ENCODE assay signal across 9 cellular contexts in genomic region chr10:80206277-80206655, GRCh38. TPM values are rescaled to one million over a fixed set of nuclear protein-coding genes. Genes with fewer than 3 reads are reported as not detected.
DNase-seq lines count a peak whose midpoint lies in the region; ATAC-seq and TF ChIP-seq lines count a peak whose summit lies in the region.
"Had no signal": no experiment of that assay in that cellular context is flagged by ENCODE, and none has a peak within 500 bp of the region (broad histone marks: within the 10 kb centered on the region; RNA-seq: fewer than 3 reads in every experiment).

No MANE protein-coding gene starts in this region.

- H3K36me3 Mint-ChIP-seq in T-helper 17 cell (ENCODE audit: low read depth), result peaks cover 5% of the 10 kb centered on the region

- H3K36me3 ChIP-seq in GM23248 (ENCODE audit: low read depth) (no peaks in the 10 kb centered on the region), gastroesophageal sphincter (no peaks in the 10 kb centered on the region), skeletal muscle tissue (ENCODE audit: control insufficient read depth in 3 of 3, insufficient read depth in 3 of 3, low read length in 3 of 3) (no peaks in the 10 kb centered on the region), mucosa of descending colon (ENCODE audit: low read depth) (peaks cover 4% of the 10 kb centered on the region)

- WGBS in GM23248 (ENCODE audit: low coverage in 1 of 2, low lambda C conversion rate in 2 of 2, missing lambda C conversion rate in 2 of 2), 2 experiments, result 92 to 93% methylated on average over 3 of the region's 3 CpGs
- WGBS in gastroesophageal sphincter (ENCODE audit: low coverage in 1 of 2), 2 donors, result 85 to 89% methylated on average over 3 of the region's 3 CpGs

- DNase-seq in GM23248 (no peak), T-helper 17 cell (no peak), NCI-H2107 (lab: John Stamatoyannopoulos, UW) (no peak), NCI-H2196 (lab: John Stamatoyannopoulos, UW; ENCODE audit: unreplicated experiment) (no peak), mucosa of descending colon (no peak)
- DNase-seq: NCI-H526 treated with DMSO at 0.1 percent for 48 hours had no signal

- peak overlapping the region; percentile 96 for H3K27ac Mint-ChIP-seq in T-helper 17 cell

- in situ Hi-C loops in GM23248 (cut with MboI), result no loop called here

- H3K4me3 ChIP-seq in GM23248, result peak overlapping the region; percentile 83
- peak overlapping the region in 1 of 2 donors; percentile 99 for H3K4me3 ChIP-seq in gastroesophageal sphincter
- H3K4me3 ChIP-seq in skeletal muscle tissue (ENCODE audit: low read length in 3 of 3), result peak overlapping the region in 1 of 3 donors; percentile 86
- no peak overlapping the region for H3K4me3 ChIP-seq in mucosa of descending colon

- H3K4me1 ChIP-seq in GM23248 (ENCODE audit: insufficient read depth) (peaks cover 42% of the 10 kb centered on the region), gastroesophageal sphincter (peaks cover 5 to 88% (median 42%) of the 10 kb centered on the region in 3 donors), skeletal muscle tissue (ENCODE audit: control insufficient read depth in 3 of 3, insufficient read depth in 3 of 3, low read length in 3 of 3) (peaks cover 42 to 50% (median 47%) of the 10 kb centered on the region in 3 donors), mucosa of descending colon (ENCODE audit: low read depth) (peaks cover 38% of the 10 kb centered on the region)

- H3K27ac ChIP-seq in GM23248, result peak overlapping the region; percentile 95
- peak overlapping the region; percentile 80 to 100 (median 96) for H3K27ac ChIP-seq in gastroesophageal sphincter
- H3K27ac ChIP-seq in skeletal muscle tissue (ENCODE audit: low read depth, low read length), result peak overlapping the region; percentile 91

- H3K9me2 ChIP-seq in GM23248 (ENCODE audit: insufficient read depth), result no peaks in the 10 kb centered on the region

- H3K4me1 Mint-ChIP-seq in T-helper 17 cell, result peaks cover 42% of the 10 kb centered on the region

- H3K9ac ChIP-seq in GM23248 (peak overlapping the region; percentile 96), skeletal muscle tissue (ENCODE audit: low read depth in 1 of 3, low read length in 3 of 3) (peak overlapping the region; percentile 84 to 96 (median 96))

- TF ChIP-seq POLR2A in gastroesophageal sphincter (IDR thresholded peaks at IDR 0.05), result no peak

- H3F3A ChIP-seq in GM23248 (ENCODE audit: insufficient read depth), result peaks cover 31% of the 10 kb centered on the region

- peak overlapping the region; percentile 77; the same call in 1 of the 2 replicates for H2AFZ ChIP-seq in GM23248

- peaks cover 57% of the 10 kb centered on the region for H3K79me2 ChIP-seq in GM23248 (ENCODE audit: insufficient read depth)

- no peak for TF ChIP-seq EP300 in gastroesophageal sphincter (IDR thresholded peaks at IDR 0.05)

- H4K20me1 ChIP-seq in GM23248 (ENCODE audit: insufficient read depth), result no peaks in the 10 kb centered on the region

- ATAC-seq in T-helper 17 cell (no peak), gastroesophageal sphincter (no peak), HG03196 (IDR thresholded peaks at IDR 0.05; ENCODE audit: unreplicated experiment) (no peak), mucosa of descending colon (no peak)

- peak overlapping the region; percentile 85 for H3K4me2 ChIP-seq in GM23248 (ENCODE audit: unreplicated experiment)

- H3K27me3 ChIP-seq in GM23248 (replicated peaks; ENCODE audit: insufficient read depth) (no peaks in the 10 kb centered on the region), gastroesophageal sphincter (no peaks in the 10 kb centered on the region), skeletal muscle tissue (ENCODE audit: control insufficient read depth in 3 of 3, insufficient read depth in 3 of 3, low read length in 3 of 3) (no peaks in the 10 kb centered on the region)

- H3K4me3 Mint-ChIP-seq in T-helper 17 cell, result no peak overlapping the region

- no peaks in the 10 kb centered on the region for H3K27me3 Mint-ChIP-seq in T-helper 17 cell

- intact Hi-C loops in mucosa of descending colon (cut with DNase I, micrococcal nuclease), result loop anchor here (10.0 kb wide), 1 partner anchor 51 kb away; no protein-coding TSS in a partner anchor

- H3K9me3 ChIP-seq in GM23248 (ENCODE audit: low read depth) (no peaks in the 10 kb centered on the region), T-helper 17 cell (ENCODE audit: control insufficient read depth, low read length, poor library complexity, severe bottlenecking) (no peaks in the 10 kb centered on the region), gastroesophageal sphincter (no peaks in the 10 kb centered on the region), skeletal muscle tissue (ENCODE audit: control insufficient read depth in 3 of 3, low read length in 3 of 3) (no peaks in the 10 kb centered on the region), mucosa of descending colon (no peaks in the 10 kb centered on the region)

- TF ChIP-seq CTCF in gastroesophageal sphincter (IDR thresholded peaks at IDR 0.05) (no peak), mucosa of descending colon (IDR thresholded peaks at IDR 0.05) (no peak)

RNA-seq across cellular contexts. Expression of gene ANXA11, which starts 0.9 kb away (rescaled TPM):
- total RNA-seq in GM23248 (2014; rRNA removed; shearing (Covaris generic)), result 116 and 121 TPM in 2 replicates
- 189 and 194 TPM in 2 replicates for polyA plus RNA-seq in GM23248 (2016; fragmentation: Nextera tagmentation; extraction: Ambion mirVana)
- total RNA-seq in T-helper 17 cell (100 to 1,000 TPM; 199 to 209 TPM), gastroesophageal sphincter (100 to 1,000 TPM; 117 to 225 (median 162) TPM), skeletal muscle tissue (29.7 TPM), mucosa of descending colon (100 to 1,000 TPM; 252 to 424 (median 367) TPM)
